In the genomic region with DNA sequence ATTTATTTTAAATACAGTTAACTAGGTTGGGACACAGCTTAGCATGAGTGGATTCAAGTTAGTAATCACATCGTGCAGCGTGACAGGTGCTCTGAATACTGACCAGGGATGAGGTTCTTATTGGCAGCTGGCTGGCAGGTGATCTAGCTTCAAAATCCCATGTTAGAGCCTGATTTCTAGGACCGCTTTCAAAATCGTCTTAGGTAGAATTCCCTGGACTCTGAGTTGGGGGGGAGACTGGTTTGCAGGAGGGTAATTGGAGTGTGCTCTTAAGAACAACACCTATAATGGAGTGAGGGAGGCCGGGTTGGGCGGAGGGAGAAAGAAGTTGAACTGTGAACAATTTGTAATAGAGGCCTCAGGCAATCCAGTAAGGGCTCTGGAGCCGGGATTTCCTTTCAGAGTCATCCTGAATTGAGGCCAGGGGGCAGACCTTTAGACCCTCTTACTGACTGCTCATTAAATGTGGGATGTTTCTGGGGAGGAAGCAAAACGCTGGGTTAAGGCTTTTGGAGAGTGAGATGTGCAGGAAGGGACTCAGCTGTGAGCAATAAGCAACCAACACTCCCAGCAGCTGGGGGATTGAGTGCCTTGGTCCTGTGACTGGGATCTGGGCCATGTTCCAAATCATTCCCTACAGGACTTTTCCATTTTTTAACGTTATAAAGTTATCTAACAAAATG, we compare ENCODE assay signal across 8 cellular contexts. TPM values are rescaled to one million over a fixed set of nuclear protein-coding genes. Genes with fewer than 3 reads are reported as not detected.
DNase-seq lines count a peak whose midpoint lies in the region; ATAC-seq and TF ChIP-seq lines count a peak whose summit lies in the region.

No MANE protein-coding gene starts in this region.

- H3K4me3 ChIP-seq in Caco-2 (ENCODE audit: low read depth, low read length): no peak overlapping the region; the same call in 1 of the 2 replicates
- peak overlapping the region; percentile 75 to 88 for H3K4me3 ChIP-seq in neutrophil (ENCODE audit: low read depth in 1 of 2, low read length in 1 of 2)

- H3K27ac ChIP-seq in neutrophil: peak overlapping the region; percentile 70

- intact Hi-C loops in Caco-2 (cut with micrococcal nuclease; ENCODE audit: unreplicated experiment): loop anchor here (1.0 to 10.0 kb wide), 10 partner anchors 86 to 1266 kb away; partner anchors contain the start of gene ALG10

- H3K9me3 ChIP-seq in Caco-2: no peaks in the 10 kb centered on the region
- no peaks in the 10 kb centered on the region for H3K9me3 ChIP-seq in neutrophil

- peaks cover 37% of the 10 kb centered on the region for H3K36me3 Mint-ChIP-seq in Caco-2 (ENCODE audit: insufficient read depth, unreplicated experiment)

- peaks cover 9% of the 10 kb centered on the region for H3K4me1 Mint-ChIP-seq in Caco-2 (ENCODE audit: low read depth, unreplicated experiment)

- no peaks in the 10 kb centered on the region for H3K27me3 ChIP-seq in Caco-2 (replicated peaks; ENCODE audit: control insufficient read depth, insufficient read depth, low read length)
- no peaks in the 10 kb centered on the region for H3K27me3 ChIP-seq in neutrophil

- H3K27ac Mint-ChIP-seq in Caco-2 (ENCODE audit: unreplicated experiment): peak overlapping the region; percentile 94

- H3K4me1 ChIP-seq in Caco-2 (peaks cover 16% of the 10 kb centered on the region), neutrophil (ENCODE audit: control insufficient read depth in 1 of 2, insufficient read depth in 1 of 2, low read depth in 1 of 2, low read length in 1 of 2) (peaks cover 12 to 18% of the 10 kb centered on the region in 2 experiments)

- no peaks in the 10 kb centered on the region for H3K9me3 Mint-ChIP-seq in Caco-2 (ENCODE audit: unreplicated experiment)

- ATAC-seq in GM21786 (IDR thresholded peaks at IDR 0.05; ENCODE audit: unreplicated experiment) (no peak), HG03045 (IDR thresholded peaks at IDR 0.05; ENCODE audit: unreplicated experiment) (no peak)

- no peak for TF ChIP-seq CTCF in Caco-2 (IDR thresholded peaks at IDR 0.05; ENCODE audit: insufficient read depth in 1 of 2, low read depth in 1 of 2, low read length in 1 of 2, severe bottlenecking in 1 of 2, unreplicated experiment in 1 of 2)
- TF ChIP-seq CTCF in neutrophil (IDR thresholded peaks at IDR 0.05): no peak

- H3K36me3 ChIP-seq in Caco-2 (ENCODE audit: control insufficient read depth, insufficient read depth, low read length) (peaks cover 4% of the 10 kb centered on the region; the same call in 1 of the 2 replicates), neutrophil (peaks cover 11% of the 10 kb centered on the region)

- DNase-seq in Caco-2: no peak
- DNase-seq in NCI-H226: peak; percentile 3
- DNase-seq in dermis blood vessel endothelial cell: peak; percentile 6
- no peak for DNase-seq in NOMO-1 (lab: John Stamatoyannopoulos, UW; ENCODE audit: unreplicated experiment in 2 of 2)
- DNase-seq in activated gamma-delta T cell treated with Interleukin-2 at 50 U/mL for 16 hours: no peak

- peak overlapping the region; percentile 87 for H3K4me3 Mint-ChIP-seq in Caco-2 (ENCODE audit: unreplicated experiment)

- CTCF ChIA-PET in Caco-2 (lab: Charles Lee): interaction anchor here (0.8 to 3.2 kb wide), 20 partner anchors 13 to 1266 kb away, joined by 3 to 30 read pairs (median 4); partner anchors contain the start of genes ALG10 and PKP2

- POLR2A ChIA-PET in Caco-2 (lab: Charles Lee): interaction anchor here (0.5 to 2.3 kb wide), 7 partner anchors 55 to 1265 kb away, joined by 3 to 25 read pairs (median 8); partner anchors contain the start of genes ALG10 and PKP2

- no TSS peak for BruUV-seq in Caco-2 (replicated peaks; lab: Mats Ljungman, UMichigan)

- peaks cover 5% of the 10 kb centered on the region for H3K27me3 Mint-ChIP-seq in Caco-2 (ENCODE audit: insufficient read depth, unreplicated experiment)

RNA-seq across cellular contexts. Expression of gene YARS2, which starts 0.9 kb away (rescaled TPM):
- total RNA-seq in Caco-2 (2022) (48.7 and 56.6 TPM in 2 replicates), dermis blood vessel endothelial cell (43.2 and 48.8 TPM in 2 replicates)

Comparison
In these comparisons a context has a peak if more than half of its experiments do, and no peak if none do; other contexts are left out.
1. DNase-seq: peak in NCI-H226 (single experiment) and dermis blood vessel endothelial cell (single experiment); none in Caco-2 (0 of 2), NOMO-1 (0 of 2) and activated gamma-delta T cell treated with Interleukin-2 at 50 U/mL for 16 hours (single experiment).